ENCODE assay signal across 9 cellular contexts in genomic region chr1:245840971-245841370, GRCh38.
"Had no signal": no experiment of that assay in that cellular context is flagged by ENCODE, and none has a peak within 500 bp of the region (broad histone marks: within the 10 kb centered on the region; RNA-seq: fewer than 3 reads in every experiment).

No MANE protein-coding gene starts in this region.

- H3K9me3 Mint-ChIP-seq: H9 had no signal

- H3K4me3 ChIP-seq: GM23248 had no signal

- H2AFZ ChIP-seq: GM23248 had no signal

- FAIRE-seq: H1, H54 had no signal

- H3K9ac ChIP-seq: GM23248, KMS-11 had no signal

- DNase-seq: GM23248, H9, HCEC 1CT, IMR-90, KBM-7 had no signal

- H3K27ac Mint-ChIP-seq: H9 had no signal

- H3K4me2 ChIP-seq: KMS-11 had no signal

- H3K4me3 Mint-ChIP-seq: H9 had no signal

- H3K27ac ChIP-seq: GM23248, HL-60, KMS-11 had no signal
